25 cellular contexts compared by ENCODE assay signal in the genomic region with DNA sequence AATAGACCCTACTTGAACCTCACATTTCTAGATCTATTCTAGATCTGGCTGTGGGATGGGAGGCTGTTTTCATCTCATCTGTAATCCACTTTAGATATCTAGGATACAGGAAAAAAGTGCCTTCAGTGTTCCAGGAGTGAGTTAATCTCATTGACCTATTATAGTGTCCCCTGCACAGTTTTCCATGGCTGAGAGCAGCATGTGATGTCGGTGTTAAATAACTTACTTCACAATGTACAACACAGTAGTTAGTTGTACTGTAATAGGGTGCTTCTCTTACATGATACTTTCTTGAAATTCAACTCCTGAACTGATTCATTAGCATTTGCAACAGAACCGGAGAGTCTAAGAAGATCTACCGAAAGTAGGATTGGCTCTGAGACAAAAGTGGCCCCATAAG.
"Had no signal": no experiment of that assay in that cellular context is flagged by ENCODE, and none has a peak within 500 bp of the region (broad histone marks: within the 10 kb centered on the region; RNA-seq: fewer than 3 reads in every experiment).

No MANE protein-coding gene starts in this region.

- H3K27me3 ChIP-seq: neutrophil, right atrium auricular region, suprapubic skin, tibial artery, upper lobe of right lung had no signal

- H3K27ac Mint-ChIP-seq: memory B cell; naive thymus-derived CD8-positive, alpha-beta T cell; nephron; progenitor cell of endocrine pancreas; stimulated activated naive CD8-positive, alpha-beta T cell treated with anti-CD3 and anti-CD28 coated beads, Interleukin-15, Interleukin-2, amounts not matched to agents 100 ng/mL and 50 ng/mL, for 24 hours had no signal

- H3K9me3 ChIP-seq: left ventricle myocardium inferior, neutrophil, right atrium auricular region, suprapubic skin, thoracic aorta, tibial artery, upper lobe of right lung had no signal

- H3K4me3 Mint-ChIP-seq: memory B cell; naive thymus-derived CD8-positive, alpha-beta T cell; nephron; neural crest cell; stimulated activated naive CD8-positive, alpha-beta T cell treated with anti-CD3 and anti-CD28 coated beads, Interleukin-15, Interleukin-2, amounts not matched to agents 100 ng/mL and 50 ng/mL, for 24 hours had no signal

- H3K4me1 Mint-ChIP-seq: memory B cell, neural crest cell had no signal

- H3K4me3 ChIP-seq: left ventricle myocardium inferior, right atrium auricular region, skin epidermis, suprapubic skin, thoracic aorta, tibial artery, upper lobe of right lung had no signal

- H3K36me3 ChIP-seq: left ventricle myocardium inferior, neutrophil, right atrium auricular region, suprapubic skin, thoracic aorta, tibial artery, upper lobe of right lung had no signal

- H3K4me1 ChIP-seq: suprapubic skin, tibial artery, upper lobe of right lung had no signal

- DNase-seq: hippocampal formation; kidney glomerular epithelial cell; left cardiac atrium; left ventricle myocardium inferior; naive thymus-derived CD8-positive, alpha-beta T cell; occipital lobe; stimulated activated CD4-positive, alpha-beta T cell treated with anti-CD3 and anti-CD28 coated beads, Interleukin-12 subunit alpha, Interleukin-12 subunit beta, amount 100 ng/mL, for 4 hours; stimulated activated CD4-positive, alpha-beta T cell treated with anti-CD3 and anti-CD28 coated beads, Interleukin-15, amount 100 ng/mL, for 24 hours; stimulated activated CD4-positive, alpha-beta T cell treated with anti-CD3 and anti-CD28 coated beads, Interleukin-2, amount 100 ng/mL, for 24 hours; stimulated activated CD4-positive, alpha-beta T cell treated with anti-CD3 and anti-CD28 coated beads, Interleukin-4, amount 100 ng/mL, for 1 hour; stimulated activated naive CD4-positive, alpha-beta T cell; tibial artery; trophoblast cell; upper lobe of right lung had no signal

- H3K27me3 Mint-ChIP-seq: memory B cell; naive thymus-derived CD8-positive, alpha-beta T cell; progenitor cell of endocrine pancreas; stimulated activated naive CD8-positive, alpha-beta T cell treated with anti-CD3 and anti-CD28 coated beads, Interleukin-15, Interleukin-2, amounts not matched to agents 100 ng/mL and 50 ng/mL, for 24 hours had no signal

- H3K9me3 Mint-ChIP-seq: nephron; neural crest cell; stimulated activated naive CD8-positive, alpha-beta T cell treated with anti-CD3 and anti-CD28 coated beads, Interleukin-15, Interleukin-2, amounts not matched to agents 100 ng/mL and 50 ng/mL, for 24 hours had no signal

- ATAC-seq: left cardiac atrium; naive thymus-derived CD8-positive, alpha-beta T cell; sciatic nerve; upper lobe of right lung had no signal

- H3K27ac ChIP-seq: left ventricle myocardium inferior, neutrophil, right atrium auricular region, skin epidermis, suprapubic skin, thoracic aorta, tibial artery, upper lobe of right lung had no signal
